Comparison of ENCODE assay signal across 1 cellular context in genomic region chr5:157056848-157057247, GRCh38.
TF ChIP-seq lines count a peak whose summit lies in the region.

No MANE protein-coding gene starts in this region.

TF ChIP-seq in A549, 52 proteins besides CTCF, POLR2A, EP300 and RAD21 (continued from another document):
- TF ChIP-seq MAX (IDR thresholded peaks at IDR 0.05) (peak; percentile 72), JUNB (IDR thresholded peaks at IDR 0.05) (peak; percentile 63), PBX3 (IDR thresholded peaks at IDR 0.05) (0 out of 2 replicates have a peak, but pooled peaks have one; percentile 17), ATOH8 (CRISPR knock-in tag; IDR thresholded peaks at IDR 0.05; ENCODE audit: low read depth) (peak; percentile 25; the same call in 1 of the 2 replicates), CEBPB (IDR thresholded peaks at IDR 0.05) (peak; percentile 86 to 97)
